9 cellular contexts compared by ENCODE assay signal in the genomic region with DNA sequence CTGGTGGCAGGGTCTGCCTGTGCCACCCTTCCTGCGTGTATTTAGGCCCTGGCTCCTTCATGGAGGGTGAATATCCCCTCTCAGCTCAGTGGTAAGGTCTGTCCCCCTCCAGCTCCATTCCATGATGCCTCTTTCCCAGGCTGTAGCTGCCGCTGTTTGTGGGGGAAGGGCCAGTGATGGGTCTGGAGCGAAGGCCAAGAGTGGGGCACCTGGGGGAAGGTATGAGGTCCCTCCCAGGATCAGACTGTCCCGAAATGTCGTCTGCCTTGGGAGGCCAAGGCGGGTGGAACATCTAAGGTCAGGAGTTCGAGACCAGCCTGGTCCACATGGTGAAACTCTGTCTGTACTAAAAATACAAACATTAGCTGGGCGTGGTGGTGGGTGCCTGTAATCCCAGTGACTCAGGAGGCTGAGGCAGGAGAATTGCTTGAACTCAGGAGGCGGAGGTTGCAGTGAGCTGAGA. TPM values are rescaled to one million over a fixed set of nuclear protein-coding genes. Genes with fewer than 3 reads are reported as not detected.
DNase-seq lines count a peak whose midpoint lies in the region; ATAC-seq and TF ChIP-seq lines count a peak whose summit lies in the region.
"Had no signal": no experiment of that assay in that cellular context is flagged by ENCODE, and none has a peak within 500 bp of the region (broad histone marks: within the 10 kb centered on the region; RNA-seq: fewer than 3 reads in every experiment).

No MANE protein-coding gene starts in this region.

- H3K4me1 Mint-ChIP-seq in activated T-cell treated with anti-CD3 and anti-CD28 coated beads, Interleukin-2, amount 50 U/mL, for 24 hours (ENCODE audit: low read depth), result peaks cover 36% of the 10 kb centered on the region
- H3K4me1 Mint-ChIP-seq in type B pancreatic cell (ENCODE audit: unreplicated experiment), result no peaks in the 10 kb centered on the region

- intact Hi-C loops in lower leg skin (cut with DNase I; ENCODE audit: low total_unique reads), result no loop called here

- H3K36me3 Mint-ChIP-seq in activated T-cell treated with anti-CD3 and anti-CD28 coated beads, Interleukin-2, amount 50 U/mL, for 24 hours (ENCODE audit: low read depth), result peaks cover 29% of the 10 kb centered on the region
- H3K36me3 Mint-ChIP-seq in type B pancreatic cell, result no peaks in the 10 kb centered on the region

- 22 to 26% methylated on average over 9 of the region's 9 CpGs for WGBS in lower leg skin, 2 donors

- no peak for TF ChIP-seq POLR2A in lower leg skin (IDR thresholded peaks at IDR 0.05)

- TF ChIP-seq CTCF in lower leg skin (IDR thresholded peaks at IDR 0.05), result no peak
- TF ChIP-seq CTCF in type B pancreatic cell (conservative IDR thresholded peaks at IDR 0.05), result no peak

- DNase-seq in activated T-cell treated with anti-CD3 and anti-CD28 coated beads, Interleukin-2, amount 50 U/mL, for 24 hours, result no peak
- DNase-seq in activated T-cell treated with anti-CD3 and anti-CD28 coated beads, Interleukin-2, amount 50 U/mL, for 48 hours, result no peak
- DNase-seq in astrocyte of the hippocampus (ENCODE audit: low read depth, low spot score), result peak; percentile 40
- DNase-seq in lower leg skin (ENCODE audit: low spot score in 2 of 2), result no peak
- DNase-seq in type B pancreatic cell (ENCODE audit: extremely low spot score, unreplicated experiment), result no peak
- DNase-seq in RPMI8226, result no peak
- DNase-seq: NCI-H1694 had no signal

- H3K27me3 Mint-ChIP-seq in activated T-cell treated with anti-CD3 and anti-CD28 coated beads, Interleukin-2, amount 50 U/mL, for 24 hours, result peaks cover 37% of the 10 kb centered on the region
- peaks cover 26% of the 10 kb centered on the region for H3K27me3 Mint-ChIP-seq in type B pancreatic cell

- H3K4me3 Mint-ChIP-seq in activated T-cell treated with anti-CD3 and anti-CD28 coated beads, Interleukin-2, amount 50 U/mL, for 24 hours, result peak overlapping the region; percentile 71
- peak overlapping the region; percentile 84 for H3K4me3 Mint-ChIP-seq in type B pancreatic cell

- no peaks in the 10 kb centered on the region for H3K9me3 Mint-ChIP-seq in activated T-cell treated with anti-CD3 and anti-CD28 coated beads, Interleukin-2, amount 50 U/mL, for 24 hours
- no peaks in the 10 kb centered on the region for H3K9me3 Mint-ChIP-seq in type B pancreatic cell

- peak overlapping the region; percentile 52 for H3K27ac Mint-ChIP-seq in activated T-cell treated with anti-CD3 and anti-CD28 coated beads, Interleukin-2, amount 50 U/mL, for 24 hours
- peak overlapping the region; percentile 89 for H3K27ac Mint-ChIP-seq in type B pancreatic cell

- ATAC-seq in HG03342 (IDR thresholded peaks at IDR 0.05; ENCODE audit: unreplicated experiment) (no peak), HG03196 (IDR thresholded peaks at IDR 0.05; ENCODE audit: unreplicated experiment) (no peak)

- peak overlapping the region; percentile 55 for H3K4me3 ChIP-seq in lower leg skin (ENCODE audit: low read depth, poor library complexity, severe bottlenecking)

RNA-seq across cellular contexts. Expression of gene CD151, which starts 1.1 kb away (rescaled TPM):
- total RNA-seq in lower leg skin, result 100 to 1,000 TPM; 124 to 186 (median 157) TPM
- 126 and 128 TPM in 2 replicates for total RNA-seq in type B pancreatic cell (ENCODE audit: low replicate concordance)

RNA-seq across cellular contexts. Expression of gene CRACR2B, which starts 6.2 kb away (rescaled TPM):
- 10 to 100 TPM; 14.5 to 47.9 (median 32.3) TPM for total RNA-seq in lower leg skin
- total RNA-seq in type B pancreatic cell (ENCODE audit: low replicate concordance), result 10.3 and 19.3 TPM in 2 replicates

RNA-seq across cellular contexts. Expression of gene POLR2L, which starts 8.4 kb away (rescaled TPM):
- total RNA-seq in lower leg skin (10 to 100 TPM; 39.1 to 61.2 (median 51.4) TPM), type B pancreatic cell (ENCODE audit: low replicate concordance) (106 and 134 TPM in 2 replicates)

RNA-seq across cellular contexts. Expression of gene TSPAN4, which starts 8.8 kb away (rescaled TPM):
- 10 to 100 TPM; 57.3 to 88.3 (median 70.7) TPM for total RNA-seq in lower leg skin
- total RNA-seq in type B pancreatic cell (ENCODE audit: low replicate concordance), result 12.8 and 43.2 TPM in 2 replicates

RNA-seq across cellular contexts. Expression of gene PNPLA2, which starts 15.2 kb away (rescaled TPM):
- total RNA-seq in lower leg skin, result 10 to 100 TPM; 55.5 to 99.7 (median 72.4) TPM
- 47.8 and 55.6 TPM in 2 replicates for total RNA-seq in type B pancreatic cell (ENCODE audit: low replicate concordance)
